8 cellular contexts compared by ENCODE assay signal in genomic region chr2:241702155-241702404, GRCh38. TPM values are rescaled to one million over a fixed set of nuclear protein-coding genes. Genes with fewer than 3 reads are reported as not detected.
DNase-seq lines count a peak whose midpoint lies in the region; ATAC-seq and TF ChIP-seq lines count a peak whose summit lies in the region.

No MANE protein-coding gene starts in this region.

- H3K4me1 ChIP-seq in effector memory CD4-positive, alpha-beta T cell (ENCODE audit: control insufficient read depth, insufficient read depth, low read length, poor library complexity, severe bottlenecking), result peaks cover 15% of the 10 kb centered on the region
- H3K4me1 ChIP-seq in parathyroid adenoma (peaks cover 4% of the 10 kb centered on the region), uterus (peaks cover 0 to 6% of the 10 kb centered on the region in 2 donors)

- no peak overlapping the region for H3K4me2 ChIP-seq in parathyroid adenoma (ENCODE audit: low read length)

- no peaks in the 10 kb centered on the region for H3K9me3 ChIP-seq in effector memory CD4-positive, alpha-beta T cell (ENCODE audit: control insufficient read depth, low read length)
- H3K9me3 ChIP-seq in parathyroid adenoma (ENCODE audit: control insufficient read depth, low read length), result no peaks in the 10 kb centered on the region
- no peaks in the 10 kb centered on the region for H3K9me3 ChIP-seq in uterus

- H2AFZ ChIP-seq in parathyroid adenoma, result peak overlapping the region; percentile 96

- CTCF ChIA-PET in activated B cell treated with CpG ODN at 0.5 μM for 24 hours (lab: Charles Lee), result interaction anchor here (0.8 to 2.1 kb wide), 5 partner anchors 14 to 249 kb away, joined by 3 to 13 read pairs (median 5); partner anchors contain the start of genes D2HGDH and DTYMK

- peak overlapping the region; percentile 72 for H3K4me3 ChIP-seq in effector memory CD4-positive, alpha-beta T cell (ENCODE audit: insufficient read depth, low read depth, low read length, poor library complexity, severe bottlenecking)
- H3K4me3 ChIP-seq in parathyroid adenoma (ENCODE audit: low read depth, low read length) (peak overlapping the region; percentile 72), uterus (peak overlapping the region; percentile 41 to 80)

- no peaks in the 10 kb centered on the region for H3K27me3 ChIP-seq in effector memory CD4-positive, alpha-beta T cell (replicated peaks; ENCODE audit: control insufficient read depth, insufficient read depth, low read length, poor library complexity, severe bottlenecking)
- H3K27me3 ChIP-seq in parathyroid adenoma (ENCODE audit: control insufficient read depth, insufficient read depth, low read length) (no peaks in the 10 kb centered on the region), uterus (no peaks in the 10 kb centered on the region)

- peaks cover 17% of the 10 kb centered on the region for H3K36me3 ChIP-seq in effector memory CD4-positive, alpha-beta T cell (ENCODE audit: control insufficient read depth, insufficient read depth, low read length)
- H3K36me3 ChIP-seq in parathyroid adenoma (ENCODE audit: control insufficient read depth, insufficient read depth, low read length) (no peaks in the 10 kb centered on the region), uterus (no peaks in the 10 kb centered on the region)

- H3K27ac Mint-ChIP-seq in activated B cell treated with CpG ODN at 0.5 μM for 24 hours (no peak overlapping the region), CD14-positive monocyte (peak overlapping the region in 1 of 7 donors; percentile 37)

- H3K9me3 Mint-ChIP-seq in activated B cell treated with CpG ODN at 0.5 μM for 24 hours (no peaks in the 10 kb centered on the region), CD14-positive monocyte (peaks cover 4 to 12% (median 9%) of the 10 kb centered on the region in 7 donors)

- intact Hi-C loops in activated B cell treated with CpG ODN at 0.5 μM for 24 hours (cut with micrococcal nuclease) (loop anchor here (1.0 to 5.0 kb wide), 6 partner anchors 16 to 870 kb away; partner anchors contain the start of genes ATG4B, DTYMK and THAP4), uterus (cut with DNase I; ENCODE audit: low total_unique reads) (no loop called here), CD14-positive monocyte (cut with micrococcal nuclease) (loop anchor here (2.0 to 5.0 kb wide), 5 partner anchors 15 to 345 kb away; partner anchors contain the start of genes D2HGDH (in 2 of the 2), ATG4B (in 1 of the 2), DTYMK (in 1 of the 2) and FARP2 (in 1 of the 2))

- H3K4me3 Mint-ChIP-seq in activated B cell treated with CpG ODN at 0.5 μM for 24 hours (peak overlapping the region; percentile 64), CD14-positive monocyte (no peak overlapping the region)

- H3K4me1 Mint-ChIP-seq in activated B cell treated with CpG ODN at 0.5 μM for 24 hours (peaks cover 26% of the 10 kb centered on the region), CD14-positive monocyte (peaks cover 16% of the 10 kb centered on the region)

- TF ChIP-seq POLR2A in uterus (IDR thresholded peaks at IDR 0.05), result no peak

- H3K27me3 Mint-ChIP-seq in activated B cell treated with CpG ODN at 0.5 μM for 24 hours (no peaks in the 10 kb centered on the region), CD14-positive monocyte (ENCODE audit: low read depth in 3 of 3) (peaks cover 0 to 8% (median 0%) of the 10 kb centered on the region in 3 donors)

- H3K36me3 Mint-ChIP-seq in activated B cell treated with CpG ODN at 0.5 μM for 24 hours (ENCODE audit: low read depth), result peaks cover 26% of the 10 kb centered on the region
- peaks cover 14 to 28% of the 10 kb centered on the region in 2 donors for H3K36me3 Mint-ChIP-seq in CD14-positive monocyte

- TF ChIP-seq CTCF in activated B cell treated with CpG ODN at 0.5 μM for 24 hours (IDR thresholded peaks at IDR 0.05) (no peak), parathyroid adenoma (IDR thresholded peaks at IDR 0.05) (no peak), uterus (IDR thresholded peaks at IDR 0.05) (no peak), CD14-positive monocyte (IDR thresholded peaks at IDR 0.05) (no peak)

- no peak for ATAC-seq in activated B cell treated with CpG ODN at 0.5 μM for 24 hours (ENCODE audit: low read depth)

- H3K9ac ChIP-seq in parathyroid adenoma, result no peak overlapping the region

- peaks cover 4% of the 10 kb centered on the region for H3K79me2 ChIP-seq in parathyroid adenoma

- peak overlapping the region; percentile 77 for H3K27ac ChIP-seq in effector memory CD4-positive, alpha-beta T cell (ENCODE audit: insufficient read depth, low read length, poor library complexity, severe bottlenecking)
- H3K27ac ChIP-seq in parathyroid adenoma (peak overlapping the region; percentile 83), uterus (peak overlapping the region; percentile 91 to 98)

- POLR2A ChIA-PET in activated B cell treated with CpG ODN at 0.5 μM for 24 hours (lab: Charles Lee), result interaction anchor here (0.7 to 6.6 kb wide), 21 partner anchors 8 to 1141 kb away, joined by 3 to 117 read pairs (median 5); partner anchors contain the start of genes ATG4B, CAPN10, D2HGDH and DTYMK

- DNase-seq in NCI-H510A treated with DMSO at 0.1 percent for 48 hours (lab: John Stamatoyannopoulos, UW) (peak; percentile 29), NCI-H510A (lab: John Stamatoyannopoulos, UW) (no peak), activated B cell treated with CpG ODN at 0.5 μM for 24 hours (no peak), uterus (peak in 1 of 2 donors; percentile 81), CD14-positive monocyte (ENCODE audit: low spot score) (no peak), ecto neural progenitor cell (ENCODE audit: low spot score) (no peak)
- peak in 2 of 3 donors; percentile 72 to 78 for DNase-seq in effector memory CD4-positive, alpha-beta T cell

RNA-seq across cellular contexts. Expression of gene ING5, which starts 0.2 kb away (rescaled TPM):
- total RNA-seq in activated B cell treated with CpG ODN at 0.5 μM for 24 hours (49.3 and 61.1 TPM in 2 replicates), uterus (10 to 100 TPM in 3 of 4 donors, 1 to 10 TPM in 1; 6.8 to 50.0 (median 27.9) TPM)
- polyA plus RNA-seq in CD14-positive monocyte, result 1 to 10 TPM; 6.5 to 6.6 TPM

RNA-seq across cellular contexts. Expression of gene DTYMK, which starts 15.5 kb away (rescaled TPM):
- total RNA-seq in activated B cell treated with CpG ODN at 0.5 μM for 24 hours (29.2 and 34.7 TPM in 2 replicates), uterus (10 to 100 TPM in 1 of 4 donors, 1 to 10 TPM in 2, under 1 TPM in 1; 0.59 to 17.8 (median 8.4) TPM)
- polyA plus RNA-seq in CD14-positive monocyte, result 10 to 100 TPM; 18.7 to 23.5 TPM

RNA-seq across cellular contexts. Expression of gene D2HGDH, which starts 32.4 kb away (rescaled TPM):
- total RNA-seq in activated B cell treated with CpG ODN at 0.5 μM for 24 hours (37.7 and 55.4 TPM in 2 replicates), uterus (10 to 100 TPM in 2 of 4 donors, 1 to 10 TPM in 2; 5.3 to 54.4 (median 13.7) TPM)
- 1 to 10 TPM; 1.0 to 1.1 TPM for polyA plus RNA-seq in CD14-positive monocyte

Comparison
In these comparisons a context has a peak if more than half of its experiments do, and no peak if none do; other contexts are left out.
1. DNase-seq: peak in NCI-H510A treated with DMSO at 0.1 percent for 48 hours (single experiment) and effector memory CD4-positive, alpha-beta T cell (2 of 3); none in NCI-H510A (single experiment), activated B cell treated with CpG ODN at 0.5 μM for 24 hours (single experiment), CD14-positive monocyte (single experiment) and ecto neural progenitor cell (single experiment).
2. Peak in every context shown above with its lines, with median percentiles within 50 percentile points of each other: H3K27ac ChIP-seq and H3K4me3 ChIP-seq.